ENCODE assay signal across 20 cellular contexts in genomic region chr17:48498168-48498840, GRCh38. TPM values are rescaled to one million over a fixed set of nuclear protein-coding genes. Genes with fewer than 3 reads are reported as not detected.
DNase-seq lines count a peak whose midpoint lies in the region; ATAC-seq and TF ChIP-seq lines count a peak whose summit lies in the region.
"Had no signal": no experiment of that assay in that cellular context is flagged by ENCODE, and none has a peak within 500 bp of the region (broad histone marks: within the 10 kb centered on the region; RNA-seq: fewer than 3 reads in every experiment).

No MANE protein-coding gene starts in this region.

- CTCF ChIA-PET in HEK293 (lab: Yijun Ruan, JAX): interaction anchor here (0.6 to 2.4 kb wide), 7 partner anchors 8 to 95 kb away, joined by 3 to 9 read pairs (median 4); partner anchors contain the start of gene HOXB5

- no CpG with 5 or more reads among the region's 6 CpGs for WGBS in trophoblast cell (ENCODE audit: extremely low coverage, insufficient coverage, insufficient read length)

- no peaks in the 10 kb centered on the region for H3K36me3 ChIP-seq in HEK293 (ENCODE audit: control insufficient read depth in 2 of 2, insufficient read depth in 1 of 2, low read length in 2 of 2)
- no peaks in the 10 kb centered on the region for H3K36me3 ChIP-seq in WERI-Rb-1
- peaks cover 0 to 2% of the 10 kb centered on the region in 2 experiments for H3K36me3 ChIP-seq in trophoblast cell (ENCODE audit: control insufficient read depth in 1 of 2, insufficient read depth in 2 of 2, low read length in 2 of 2)
- H3K36me3 ChIP-seq: adrenal gland had no signal

- H3K79me1 ChIP-seq in trophoblast cell (ENCODE audit: low read length): peaks cover 41% of the 10 kb centered on the region

- H3K9ac ChIP-seq in trophoblast cell (ENCODE audit: low read length): no peak overlapping the region

- no peak for TF ChIP-seq CTCF in HEK293 (tag by site-specific recombination; IDR thresholded peaks at IDR 0.05)
- no peak for TF ChIP-seq CTCF in WERI-Rb-1 (IDR thresholded peaks at IDR 0.05; ENCODE audit: low read depth, low read length)

- no peak overlapping the region for H4K8ac ChIP-seq in trophoblast cell (ENCODE audit: low read depth, low read length)

- peak overlapping the region; percentile 55 for H2BK120ac ChIP-seq in trophoblast cell (ENCODE audit: insufficient read depth, low read length, poor library complexity)

- peaks cover 4% of the 10 kb centered on the region for H3K79me2 ChIP-seq in trophoblast cell (ENCODE audit: control insufficient read depth, insufficient read depth, low read length, poor library complexity)

- no peaks in the 10 kb centered on the region for H3K36me3 Mint-ChIP-seq in activated T-cell treated with anti-CD3 and anti-CD28 coated beads, Interleukin-2, amount 50 U/mL, for 4 hours (ENCODE audit: insufficient read depth)

- H2AK5ac ChIP-seq in trophoblast cell (ENCODE audit: low read length): no peak overlapping the region

- H3K4me3 Mint-ChIP-seq in activated T-cell treated with anti-CD3 and anti-CD28 coated beads, Interleukin-2, amount 50 U/mL, for 4 hours: no peak overlapping the region
- H3K4me3 Mint-ChIP-seq: T-helper 2 cell treated with Interferon-gamma antibody and Interleukin-4, amounts not matched to agents 5 μg/mL and 100 μg/mL, for 36 hours had no signal

- no peak overlapping the region for H3K18ac ChIP-seq in trophoblast cell (ENCODE audit: low read length)

- H3K4me2 ChIP-seq in trophoblast cell (ENCODE audit: low read length): peak overlapping the region; percentile 61

- H3K4me3 ChIP-seq in HEK293 (ENCODE audit: low read depth, low read length) (no peak overlapping the region), WERI-Rb-1 (ENCODE audit: low read depth, low read length) (no peak overlapping the region), trophoblast cell (ENCODE audit: low read depth, low read length) (no peak overlapping the region)
- H3K4me3 ChIP-seq: adrenal gland had no signal

- peak overlapping the region; percentile 65 for H4K91ac ChIP-seq in trophoblast cell (ENCODE audit: low read depth, low read length)

- H3K4me1 Mint-ChIP-seq in activated T-cell treated with anti-CD3 and anti-CD28 coated beads, Interleukin-2, amount 50 U/mL, for 4 hours (ENCODE audit: low read depth): no peaks in the 10 kb centered on the region

- H3K4me1 ChIP-seq in HEK293 (ENCODE audit: control insufficient read depth, insufficient read depth, low read length): peaks cover 25% of the 10 kb centered on the region
- peaks cover 36 to 41% of the 10 kb centered on the region in 2 experiments for H3K4me1 ChIP-seq in trophoblast cell (ENCODE audit: control insufficient read depth in 1 of 2, insufficient read depth in 2 of 2, low read length in 2 of 2)

- H3K9me3 ChIP-seq in HEK293 (ENCODE audit: control insufficient read depth, insufficient read depth, low read depth, low read length) (no peaks in the 10 kb centered on the region), WERI-Rb-1 (ENCODE audit: severe bottlenecking) (no peaks in the 10 kb centered on the region), trophoblast cell (ENCODE audit: insufficient read depth, low read depth, low read length) (no peaks in the 10 kb centered on the region)
- H3K9me3 ChIP-seq: adrenal gland had no signal

- H3K14ac ChIP-seq in trophoblast cell (ENCODE audit: low read length): peak overlapping the region; percentile 4

- no peak overlapping the region for H3K4ac ChIP-seq in trophoblast cell (ENCODE audit: low read depth, low read length)

- H2BK12ac ChIP-seq in trophoblast cell (ENCODE audit: low read length): peak overlapping the region; percentile 75

- H3K27me3 Mint-ChIP-seq in activated T-cell treated with anti-CD3 and anti-CD28 coated beads, Interleukin-2, amount 50 U/mL, for 4 hours (ENCODE audit: low read depth): peaks cover 27% of the 10 kb centered on the region

- peak overlapping the region; percentile 95 for H2BK5ac ChIP-seq in trophoblast cell (ENCODE audit: low read depth, low read length, poor library complexity)

- no peaks in the 10 kb centered on the region for H3K9me3 Mint-ChIP-seq in activated T-cell treated with anti-CD3 and anti-CD28 coated beads, Interleukin-2, amount 50 U/mL, for 4 hours
- H3K9me3 Mint-ChIP-seq: T-helper 2 cell treated with Interferon-gamma antibody and Interleukin-4, amounts not matched to agents 5 μg/mL and 100 μg/mL, for 36 hours had no signal

- POLR2A ChIA-PET in HEK293 (lab: Yijun Ruan, JAX): interaction anchor here (1.2 kb wide), 1 partner anchor 43 kb away, joined by 5 read pairs; no protein-coding TSS in a partner anchor

- DNase-seq in NCI-H2029 (lab: John Stamatoyannopoulos, UW) (peak; percentile 84), WERI-Rb-1 (peak; percentile 44), trophoblast cell (peak; percentile 80 to 89), NCI-H2196 treated with DMSO at 0.1 percent for 48 hours (lab: John Stamatoyannopoulos, UW; ENCODE audit: unreplicated experiment) (no peak)
- DNase-seq in activated naive CD4-positive, alpha-beta T cell treated with anti-CD3 and anti-CD28 coated beads, Interleukin-2, amount 50 U/mL, for 16 hours: no peak
- DNase-seq in activated T-cell treated with anti-CD3 and anti-CD28 coated beads, Interleukin-2, amount 50 U/mL, for 4 hours: no peak
- DNase-seq: activated CD4-positive, alpha-beta T cell treated with anti-CD3 and anti-CD28 coated beads for 48 hours; activated T-cell treated with anti-CD3 and anti-CD28 coated beads, Interleukin-2, amount 50 U/mL, for 48 hours; adrenal gland; glutamatergic neuron; HCEC 1CT; NCI-H524 treated with DMSO at 0.1 percent for 48 hours; RPMI8226 had no signal

- H3K27ac ChIP-seq in HEK293 (ENCODE audit: extremely low read depth, low read depth, low read length): peak overlapping the region; percentile 3; the same call in 1 of the 2 replicates
- no peak overlapping the region for H3K27ac ChIP-seq in WERI-Rb-1
- H3K27ac ChIP-seq in trophoblast cell (ENCODE audit: low read depth, low read length): peak overlapping the region; percentile 97
- H3K27ac ChIP-seq: adrenal gland had no signal

- no peak overlapping the region for H4K12ac ChIP-seq in trophoblast cell (ENCODE audit: low read depth, low read length)

- H3K23ac ChIP-seq in trophoblast cell (ENCODE audit: low read length): no peak overlapping the region

- H2AFZ ChIP-seq in trophoblast cell (ENCODE audit: insufficient read depth, low read length, poor library complexity): no peak overlapping the region

- no peak for ATAC-seq in activated T-cell treated with anti-CD3 and anti-CD28 coated beads, Interleukin-2, amount 50 U/mL, for 4 hours

- H3K27me3 ChIP-seq in WERI-Rb-1 (ENCODE audit: insufficient read depth, low read depth, severe bottlenecking): peaks cover 68% of the 10 kb centered on the region
- H3K27me3 ChIP-seq in trophoblast cell (ENCODE audit: insufficient read depth, low read length): no peaks in the 10 kb centered on the region
- H3K27me3 ChIP-seq: adrenal gland had no signal

TF ChIP-seq in HEK293, 187 proteins besides CTCF, POLR2A, EP300 and RAD21:
- TF ChIP-seq TRIM28 (IDR thresholded peaks at IDR 0.05; ENCODE audit: borderline replicate concordance, low read length) (peak; percentile 44; the same call in 1 of the 2 replicates), ZBTB20 (tag by site-specific recombination; IDR thresholded peaks at IDR 0.05) (no peak), ZNF555 (tag by site-specific recombination; conservative IDR thresholded peaks at IDR 0.05) (no peak)
TF ChIP-seq in HEK293: peak in this region for 1.

RNA-seq across cellular contexts. Expression of gene HOXB1, which starts 32.5 kb away (rescaled TPM):
- polyA plus RNA-seq in trophoblast cell (2013): 0.04 and 0.06 TPM in 2 replicates
- total RNA-seq in activated T-cell treated with anti-CD3 and anti-CD28 coated beads, Interleukin-2, amount 50 U/mL, for 4 hours: not detected
- total RNA-seq: adrenal gland, kidney epithelial cell, MCF 10A, pulmonary artery endothelial cell, temporal lobe had no signal
- polyA plus RNA-seq: adrenal gland, BJ had no signal

RNA-seq across cellular contexts. Expression of gene HOXB2, which starts 46.6 kb away (rescaled TPM):
- polyA plus RNA-seq in trophoblast cell (2013): 30.4 and 31.0 TPM in 2 replicates
- total RNA-seq in activated T-cell treated with anti-CD3 and anti-CD28 coated beads, Interleukin-2, amount 50 U/mL, for 4 hours: 10 to 100 TPM; 12.9 to 21.3 (median 12.9) TPM
- total RNA-seq: temporal lobe had no signal

Comparison
In these comparisons a context has a peak if more than half of its experiments do, and no peak if none do; other contexts are left out.
1. DNase-seq: peak in NCI-H2029 (single experiment), WERI-Rb-1 (single experiment) and trophoblast cell (2 of 2); none in activated naive CD4-positive, alpha-beta T cell treated with anti-CD3 and anti-CD28 coated beads, Interleukin-2, amount 50 U/mL, for 16 hours (single experiment), NCI-H2196 treated with DMSO at 0.1 percent for 48 hours (single experiment) and activated T-cell treated with anti-CD3 and anti-CD28 coated beads, Interleukin-2, amount 50 U/mL, for 4 hours (single experiment).